ENCODE assay signal across 10 cellular contexts in the genomic region with DNA sequence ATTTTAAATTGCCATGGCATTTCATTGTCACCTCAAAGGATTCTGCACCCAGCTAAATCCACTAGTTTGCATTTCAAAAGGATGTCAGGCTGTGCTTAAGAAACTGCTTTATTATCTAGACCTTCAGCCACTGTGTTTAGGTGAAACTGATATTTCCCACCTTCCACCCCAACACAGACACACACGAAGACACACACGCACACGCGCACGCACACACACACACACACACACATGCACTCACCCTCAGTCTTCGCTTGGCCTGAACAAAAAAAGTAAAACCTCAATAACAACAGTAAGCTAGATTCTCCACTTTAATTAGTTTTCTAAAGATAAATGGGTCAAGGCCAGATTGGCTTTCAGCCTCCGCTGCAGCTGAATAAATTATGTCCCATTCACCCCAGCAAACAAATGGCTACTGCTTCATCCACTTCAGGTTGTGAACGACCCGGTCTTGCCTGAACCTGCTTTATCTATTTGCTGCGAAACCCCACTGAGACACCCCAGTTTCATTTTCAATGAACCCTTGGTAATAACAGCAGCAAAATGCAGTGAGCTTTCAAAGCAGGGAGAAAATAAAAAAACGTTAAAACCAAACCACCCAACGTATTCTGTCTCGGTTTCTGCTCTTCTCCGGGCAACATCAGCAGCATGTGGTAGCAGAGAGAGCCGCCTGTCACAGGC.
DNase-seq lines count a peak whose midpoint lies in the region; ATAC-seq, FAIRE-seq and TF ChIP-seq lines count a peak whose summit lies in the region.
"Had no signal": no experiment of that assay in that cellular context is flagged by ENCODE, and none has a peak within 500 bp of the region (broad histone marks: within the 10 kb centered on the region; RNA-seq: fewer than 3 reads in every experiment).

No MANE protein-coding gene starts in this region.

- H3K36me3 ChIP-seq in bronchial epithelial cell (ENCODE audit: control insufficient read depth, insufficient read depth, low read length) (no peaks in the 10 kb centered on the region), BE2C (no peaks in the 10 kb centered on the region)
- H3K36me3 ChIP-seq: heart left ventricle had no signal

- no peaks in the 10 kb centered on the region for H3K9me3 ChIP-seq in BE2C
- H3K9me3 ChIP-seq: heart left ventricle had no signal

- no peaks in the 10 kb centered on the region for H3K36me3 Mint-ChIP-seq in IgD-negative memory B cell

- H3K4me1 Mint-ChIP-seq in IgD-negative memory B cell, result peaks cover 0 to 10% (median 8%) of the 10 kb centered on the region in 3 donors

- H3K27me3 ChIP-seq in bronchial epithelial cell (ENCODE audit: control insufficient read depth, insufficient read depth, low read length), result no peaks in the 10 kb centered on the region
- H3K27me3 ChIP-seq in BE2C, result no peaks in the 10 kb centered on the region
- H3K27me3 ChIP-seq: heart left ventricle had no signal

- DNase-seq in COLO668 (lab: John Stamatoyannopoulos, UW; ENCODE audit: unreplicated experiment), result peak; percentile 69
- peak; percentile 23 for DNase-seq in bronchial epithelial cell (ENCODE audit: low read depth)
- DNase-seq in GM19238 (ENCODE audit: insufficient read length, low spot score), result no peak
- no peak for DNase-seq in cortex of kidney (lab: John Stamatoyannopoulos, UW)
- DNase-seq in BE2C, result no peak
- DNase-seq in amniotic stem cell (lab: John Stamatoyannopoulos, UW), result no peak
- DNase-seq: heart left ventricle, SIG-M5 had no signal

- peak overlapping the region in 3 of 4 donors; percentile 14 to 67 (median 57) for H3K4me3 Mint-ChIP-seq in IgD-negative memory B cell

- ATAC-seq in GM19438 (IDR thresholded peaks at IDR 0.05; ENCODE audit: low read depth, unreplicated experiment), result peak; percentile 84

- H3K4me3 ChIP-seq in bronchial epithelial cell (ENCODE audit: low read depth, low read length) (no peak overlapping the region), BE2C (ENCODE audit: low read depth, low read length) (no peak overlapping the region)
- H3K4me3 ChIP-seq: heart left ventricle had no signal

- no peaks in the 10 kb centered on the region for H3K9me3 Mint-ChIP-seq in IgD-negative memory B cell

- TF ChIP-seq CTCF in bronchial epithelial cell (IDR thresholded peaks at IDR 0.05; ENCODE audit: insufficient read depth, low read length, severe bottlenecking) (no peak), BE2C (IDR thresholded peaks at IDR 0.05; ENCODE audit: low read depth, low read length) (no peak)

- H3K4me1 ChIP-seq in BE2C, result peaks cover 14% of the 10 kb centered on the region

- no peak overlapping the region for H3K27ac Mint-ChIP-seq in IgD-negative memory B cell

- no peak for FAIRE-seq in bronchial epithelial cell (lab: Jason Lieb, UNC)

- H3K27me3 Mint-ChIP-seq in IgD-negative memory B cell, result no peaks in the 10 kb centered on the region

Comparison
In these comparisons a context has a peak if more than half of its experiments do, and no peak if none do; other contexts are left out.
1. DNase-seq: peak in COLO668 (single experiment) and bronchial epithelial cell (single experiment); none in GM19238 (single experiment), cortex of kidney (single experiment), BE2C (single experiment) and amniotic stem cell (single experiment).